ENCODE assay signal across 1 cellular context in genomic region chr3:22714758-22715157, GRCh38.
TF ChIP-seq lines count a peak whose summit lies in the region.

No MANE protein-coding gene starts in this region.

TF ChIP-seq in GM23338, 12 proteins besides CTCF, POLR2A, EP300 and RAD21 (continued from another document):
- TF ChIP-seq ZNF462 (CRISPR knock-in tag; IDR thresholded peaks at IDR 0.05) (no peak), CREB1 (CRISPR knock-in tag; IDR thresholded peaks at IDR 0.05; ENCODE audit: low read depth) (no peak)
